In the genomic region with DNA sequence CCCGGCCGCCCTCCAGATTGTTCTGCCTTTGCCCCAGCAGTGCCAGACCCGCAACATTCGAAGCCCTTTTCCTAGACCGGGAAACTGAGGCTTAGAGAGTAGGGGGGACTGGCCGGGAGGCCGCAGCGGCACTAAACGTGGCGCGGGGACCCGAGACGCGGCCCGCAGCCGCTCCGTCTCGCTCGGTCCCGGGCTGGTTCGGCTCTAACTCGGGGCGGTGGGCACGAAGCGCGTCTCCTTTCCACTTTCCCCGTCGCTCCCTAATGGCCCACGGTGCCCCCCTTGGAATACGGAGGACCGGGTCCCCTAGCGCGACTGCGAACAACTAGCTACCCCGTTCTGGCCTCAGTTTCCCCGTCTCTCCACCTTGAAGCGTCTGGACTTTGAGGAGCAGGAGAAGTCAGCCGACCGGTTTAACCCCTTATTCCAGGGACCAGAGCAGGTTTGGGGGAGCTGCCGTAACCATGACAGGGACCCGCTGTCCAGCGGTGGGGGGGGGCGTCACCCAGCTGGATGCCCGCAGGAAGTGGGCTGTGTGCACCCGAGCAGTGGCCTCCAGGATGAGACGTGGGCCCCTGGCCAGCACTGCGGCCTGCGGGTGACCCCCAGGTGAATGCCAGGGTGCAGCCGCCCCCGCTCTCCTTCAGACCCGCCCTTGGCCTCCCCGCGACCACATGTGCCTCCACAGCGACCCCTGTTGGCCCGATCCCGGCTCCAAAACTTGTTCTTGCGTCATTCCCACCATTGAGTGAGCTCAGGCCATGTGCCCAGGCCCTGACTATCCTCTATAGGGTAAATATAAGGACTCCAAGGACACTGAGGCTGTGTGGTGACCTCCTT, we compare ENCODE assay signal across 8 cellular contexts. TPM values are rescaled to one million over a fixed set of nuclear protein-coding genes. Genes with fewer than 3 reads are reported as not detected.
DNase-seq lines count a peak whose midpoint lies in the region; ATAC-seq and TF ChIP-seq lines count a peak whose summit lies in the region.

No MANE protein-coding gene starts in this region.

- peak; percentile 85 for DNase-seq in A673 (ENCODE audit: low spot score)
- DNase-seq in GM23248, result peak; percentile 94
- DNase-seq in PC-3, result peak; percentile 84
- DNase-seq in activated T-cell treated with anti-CD3 and anti-CD28 coated beads, Interleukin-2, amount 50 U/mL, for 48 hours, result peak; percentile 93 to 95
- DNase-seq in stimulated activated CD8-positive, alpha-beta memory T cell treated with anti-CD3 and anti-CD28 coated beads, Interleukin-4, amount 100 ng/mL, for 1 hour (ENCODE audit: low read depth in 2 of 2, low spot score in 1 of 2), result peak; percentile 55 to 58

- intact Hi-C loops in A673 (cut with micrococcal nuclease; ENCODE audit: unreplicated experiment), result loop anchor here (10.0 kb wide), 1 partner anchor 247 kb away; no protein-coding TSS in a partner anchor
- intact Hi-C loops in PC-3 (cut with micrococcal nuclease), result no loop called here

- H3K9me3 ChIP-seq in A673 (ENCODE audit: low read depth, low read length, poor library complexity, severe bottlenecking) (no peaks in the 10 kb centered on the region), GM23248 (ENCODE audit: low read depth) (no peaks in the 10 kb centered on the region), PC-3 (ENCODE audit: low read length) (no peaks in the 10 kb centered on the region), esophagus (ENCODE audit: control insufficient read depth in 2 of 2, insufficient read depth in 1 of 2, low read depth in 1 of 2, low read length in 1 of 2) (no peaks in the 10 kb centered on the region), mucosa of rectum (ENCODE audit: control insufficient read depth in 2 of 2, low read length in 2 of 2) (no peaks in the 10 kb centered on the region)

- H3K4me2 ChIP-seq in GM23248 (ENCODE audit: unreplicated experiment) (peak overlapping the region; percentile 91), PC-3 (ENCODE audit: low read length) (peak overlapping the region; percentile 99)

- CTCF ChIA-PET in A673 (lab: Charles Lee) (interaction anchor here (0.5 to 1.4 kb wide), 6 partner anchors 11 to 362 kb away, joined by 3 to 10 read pairs (median 4); no protein-coding TSS in a partner anchor), PC-3 (lab: Charles Lee) (interaction anchor here (0.6 to 1.4 kb wide), 5 partner anchors 12 to 129 kb away, joined by 3 to 5 read pairs (median 5); no protein-coding TSS in a partner anchor)

- H3K79me2 ChIP-seq in GM23248 (ENCODE audit: insufficient read depth) (peaks cover 64% of the 10 kb centered on the region), PC-3 (ENCODE audit: low read length) (peaks cover 59% of the 10 kb centered on the region)

- in situ Hi-C loops in GM23248 (cut with MboI), result no loop called here

- H3K27me3 ChIP-seq in A673 (replicated peaks; ENCODE audit: insufficient read depth, low read depth, low read length, poor library complexity) (peaks cover 13% of the 10 kb centered on the region), GM23248 (replicated peaks; ENCODE audit: insufficient read depth) (no peaks in the 10 kb centered on the region), PC-3 (ENCODE audit: low read length) (no peaks in the 10 kb centered on the region), esophagus (ENCODE audit: control insufficient read depth in 1 of 2, insufficient read depth in 2 of 2, low read length in 2 of 2) (no peaks in the 10 kb centered on the region), mucosa of rectum (ENCODE audit: control insufficient read depth in 2 of 2, insufficient read depth in 2 of 2, low read length in 2 of 2) (peaks cover 0 to 2% of the 10 kb centered on the region in 2 donors)

- H3K9me2 ChIP-seq in GM23248 (ENCODE audit: insufficient read depth) (no peaks in the 10 kb centered on the region), PC-3 (replicated peaks; ENCODE audit: low read length) (no peaks in the 10 kb centered on the region)

- H3K36me3 ChIP-seq in A673 (ENCODE audit: insufficient read depth, low read length, poor library complexity, severe bottlenecking), result no peaks in the 10 kb centered on the region
- peaks cover 7% of the 10 kb centered on the region; the same call in 1 of the 2 replicates for H3K36me3 ChIP-seq in GM23248 (ENCODE audit: low read depth)
- peaks cover 4% of the 10 kb centered on the region; the same call in 1 of the 2 replicates for H3K36me3 ChIP-seq in PC-3 (ENCODE audit: low read depth, low read length)
- H3K36me3 ChIP-seq in esophagus (ENCODE audit: control insufficient read depth in 2 of 2, insufficient read depth in 2 of 2, low read length in 1 of 2), result peaks cover 5 to 11% of the 10 kb centered on the region in 2 donors
- peaks cover 2 to 6% of the 10 kb centered on the region in 2 donors for H3K36me3 ChIP-seq in mucosa of rectum (ENCODE audit: control insufficient read depth in 2 of 2, insufficient read depth in 2 of 2, low read length in 2 of 2)

- POLR2A ChIA-PET in A673 (lab: Charles Lee; ENCODE audit: low non-redundant PET), result no interaction called here
- POLR2A ChIA-PET in PC-3 (lab: Charles Lee; ENCODE audit: unreplicated experiment), result interaction anchor here (0.5 to 0.6 kb wide), 3 partner anchors 47 to 1144 kb away, joined by 3 to 39 read pairs (median 3); partner anchors contain the start of gene GTPBP1

- no peak overlapping the region for H3K27ac ChIP-seq in A673 (ENCODE audit: low read depth, low read length, poor library complexity, severe bottlenecking)
- H3K27ac ChIP-seq in GM23248, result peak overlapping the region; percentile 94
- H3K27ac ChIP-seq in PC-3 (ENCODE audit: low read length), result peak overlapping the region; percentile 75
- peak overlapping the region; percentile 96 to 97 for H3K27ac ChIP-seq in esophagus (ENCODE audit: low read depth in 2 of 2, low read length in 1 of 2)
- H3K27ac ChIP-seq in mucosa of rectum (ENCODE audit: low read depth in 2 of 2, low read length in 2 of 2), result peak overlapping the region; percentile 92 to 95

- H4K20me1 ChIP-seq in GM23248 (ENCODE audit: insufficient read depth), result peaks cover 11% of the 10 kb centered on the region; the same call in 1 of the 2 replicates
- H4K20me1 ChIP-seq in PC-3 (ENCODE audit: low read length), result peaks cover 13% of the 10 kb centered on the region

- H2AFZ ChIP-seq in GM23248 (0 out of 2 replicates have a peak overlapping the region, but pooled peaks have one; percentile 19), PC-3 (ENCODE audit: low read length) (peak overlapping the region; percentile 32)

- H3K4me3 ChIP-seq in A673 (ENCODE audit: low read depth, low read length, poor library complexity, severe bottlenecking) (peak overlapping the region; percentile 47), GM23248 (peak overlapping the region; percentile 90), PC-3 (ENCODE audit: low read length) (peak overlapping the region; percentile 87), esophagus (ENCODE audit: low read depth in 1 of 2, low read length in 2 of 2) (peak overlapping the region; percentile 78 to 79), mucosa of rectum (ENCODE audit: low read length in 2 of 2) (peak overlapping the region; percentile 81 to 82)

- peak; percentile 84 for TF ChIP-seq CTCF in A673 (conservative IDR thresholded peaks at IDR 0.05; ENCODE audit: low read depth, low read length)
- TF ChIP-seq CTCF in PC-3 (conservative IDR thresholded peaks at IDR 0.05; ENCODE audit: low read depth, low read length), result peak; percentile 74

- ATAC-seq in PC-3 (peak; percentile 23), HG02885 (IDR thresholded peaks at IDR 0.05; ENCODE audit: poor library complexity, unreplicated experiment) (no peak)

- H3K4me1 ChIP-seq in A673 (ENCODE audit: insufficient read depth, low read length, poor library complexity, severe bottlenecking) (peaks cover 10% of the 10 kb centered on the region), GM23248 (ENCODE audit: insufficient read depth) (peaks cover 35% of the 10 kb centered on the region), PC-3 (ENCODE audit: insufficient read depth, low read length) (peaks cover 40% of the 10 kb centered on the region), esophagus (ENCODE audit: control insufficient read depth in 2 of 2, insufficient read depth in 2 of 2, low read length in 1 of 2) (peaks cover 18 to 31% of the 10 kb centered on the region in 2 donors), mucosa of rectum (ENCODE audit: control insufficient read depth in 2 of 2, insufficient read depth in 2 of 2, low read length in 2 of 2) (peaks cover 42 to 49% of the 10 kb centered on the region in 2 donors)

- H3F3A ChIP-seq in GM23248 (ENCODE audit: insufficient read depth), result peaks cover 35% of the 10 kb centered on the region
- H3F3A ChIP-seq in PC-3 (ENCODE audit: low read length, unreplicated experiment), result peaks cover 5% of the 10 kb centered on the region

- 1% methylated on average over 51 to 56 of the region's 57 CpGs for WGBS in GM23248 (ENCODE audit: low coverage in 1 of 2, low lambda C conversion rate in 2 of 2, missing lambda C conversion rate in 2 of 2), 2 experiments
- 1% methylated on average over 53 to 57 of the region's 57 CpGs for WGBS in esophagus, 2 donors

- H3K9ac ChIP-seq in GM23248 (peak overlapping the region; percentile 95), PC-3 (ENCODE audit: low read length) (peak overlapping the region; percentile 89), mucosa of rectum (ENCODE audit: low read depth in 1 of 2, low read length in 2 of 2) (peak overlapping the region; percentile 90 to 92)

- no TSS peak for BruUV-seq in A673 (replicated peaks; lab: Mats Ljungman, UMichigan)
- no TSS peak for BruUV-seq in PC-3 (replicated peaks; lab: Mats Ljungman, UMichigan)

RNA-seq across cellular contexts. Expression of gene CDC42EP1, which starts 1.1 kb away (rescaled TPM):
- total RNA-seq in A673 (2021) (1.1 and 1.6 TPM in 2 replicates), PC-3 (2014; rRNA removed) (43.9 and 47.4 TPM in 2 replicates)
- 59.7 and 83.8 TPM in 2 replicates for total RNA-seq in GM23248 (2014; rRNA removed; shearing (Covaris generic))
- polyA plus RNA-seq in GM23248 (2016; fragmentation: Nextera tagmentation; extraction: Ambion mirVana) (122 and 130 TPM in 2 replicates), esophagus (10 to 100 TPM; 50.1 to 64.3 TPM)

RNA-seq across cellular contexts. Expression of gene LGALS2, which starts 18.5 kb away (rescaled TPM):
- total RNA-seq in A673 (2021), result not detected in 2 replicates
- total RNA-seq in GM23248 (2014; rRNA removed; shearing (Covaris generic)), result not detected in 2 replicates
- 0.35 and 0.91 TPM in 2 replicates for polyA plus RNA-seq in GM23248 (2016; fragmentation: Nextera tagmentation; extraction: Ambion mirVana)
- not detected in 2 replicates for total RNA-seq in PC-3 (2014; rRNA removed)
- polyA plus RNA-seq in esophagus, result 1 to 10 TPM in 1 of 2 donors, under 1 TPM in 1; 0.20 to 1.3 TPM

RNA-seq across cellular contexts. Expression of gene CARD10, which starts 42.2 kb away (rescaled TPM):
- total RNA-seq in A673 (2021), result 0.26 and 1.0 TPM in 2 replicates
- 4.4 and 8.3 TPM in 2 replicates for total RNA-seq in GM23248 (2014; rRNA removed; shearing (Covaris generic))
- 2.7 and 2.8 TPM in 2 replicates for polyA plus RNA-seq in GM23248 (2016; fragmentation: Nextera tagmentation; extraction: Ambion mirVana)
- total RNA-seq in PC-3 (2014; rRNA removed), result 20.7 and 26.3 TPM in 2 replicates
- 10 to 100 TPM; 13.0 to 13.1 TPM for polyA plus RNA-seq in esophagus

RNA-seq across cellular contexts. Expression of gene GGA1, which starts 47.2 kb away (rescaled TPM):
- total RNA-seq in A673 (2021) (74.6 and 79.4 TPM in 2 replicates), PC-3 (2014; rRNA removed) (49.1 and 55.7 TPM in 2 replicates)
- 29.7 and 36.9 TPM in 2 replicates for total RNA-seq in GM23248 (2014; rRNA removed; shearing (Covaris generic))
- polyA plus RNA-seq in GM23248 (2016; fragmentation: Nextera tagmentation; extraction: Ambion mirVana) (29.7 and 29.9 TPM in 2 replicates), esophagus (10 to 100 TPM; 34.2 to 55.6 TPM)

Comparison
In these comparisons a context has a peak if more than half of its experiments do, and no peak if none do; other contexts are left out.
1. RNA of gene CDC42EP1, which starts 1.1 kb away (total RNA-seq): 59.7 to 83.8 TPM in GM23248 and 43.9 to 47.4 TPM in PC-3; 1.1 to 1.6 TPM in A673; every median in the first group is over 10 times any median in the second.
2. Peak in every context shown above with its lines, with median percentiles within 50 percentile points of each other: DNase-seq, H3K4me3 ChIP-seq and H3K9ac ChIP-seq.